In genomic region chr20:18524646-18525045, GRCh38 we compare ENCODE assay signal across 1 cellular context.
TF ChIP-seq lines count a peak whose summit lies in the region.

No MANE protein-coding gene starts in this region.

TF ChIP-seq in WTC11, 78 proteins besides CTCF, POLR2A, EP300 and RAD21 (continued from another document):
- TF ChIP-seq, protein P1, sequence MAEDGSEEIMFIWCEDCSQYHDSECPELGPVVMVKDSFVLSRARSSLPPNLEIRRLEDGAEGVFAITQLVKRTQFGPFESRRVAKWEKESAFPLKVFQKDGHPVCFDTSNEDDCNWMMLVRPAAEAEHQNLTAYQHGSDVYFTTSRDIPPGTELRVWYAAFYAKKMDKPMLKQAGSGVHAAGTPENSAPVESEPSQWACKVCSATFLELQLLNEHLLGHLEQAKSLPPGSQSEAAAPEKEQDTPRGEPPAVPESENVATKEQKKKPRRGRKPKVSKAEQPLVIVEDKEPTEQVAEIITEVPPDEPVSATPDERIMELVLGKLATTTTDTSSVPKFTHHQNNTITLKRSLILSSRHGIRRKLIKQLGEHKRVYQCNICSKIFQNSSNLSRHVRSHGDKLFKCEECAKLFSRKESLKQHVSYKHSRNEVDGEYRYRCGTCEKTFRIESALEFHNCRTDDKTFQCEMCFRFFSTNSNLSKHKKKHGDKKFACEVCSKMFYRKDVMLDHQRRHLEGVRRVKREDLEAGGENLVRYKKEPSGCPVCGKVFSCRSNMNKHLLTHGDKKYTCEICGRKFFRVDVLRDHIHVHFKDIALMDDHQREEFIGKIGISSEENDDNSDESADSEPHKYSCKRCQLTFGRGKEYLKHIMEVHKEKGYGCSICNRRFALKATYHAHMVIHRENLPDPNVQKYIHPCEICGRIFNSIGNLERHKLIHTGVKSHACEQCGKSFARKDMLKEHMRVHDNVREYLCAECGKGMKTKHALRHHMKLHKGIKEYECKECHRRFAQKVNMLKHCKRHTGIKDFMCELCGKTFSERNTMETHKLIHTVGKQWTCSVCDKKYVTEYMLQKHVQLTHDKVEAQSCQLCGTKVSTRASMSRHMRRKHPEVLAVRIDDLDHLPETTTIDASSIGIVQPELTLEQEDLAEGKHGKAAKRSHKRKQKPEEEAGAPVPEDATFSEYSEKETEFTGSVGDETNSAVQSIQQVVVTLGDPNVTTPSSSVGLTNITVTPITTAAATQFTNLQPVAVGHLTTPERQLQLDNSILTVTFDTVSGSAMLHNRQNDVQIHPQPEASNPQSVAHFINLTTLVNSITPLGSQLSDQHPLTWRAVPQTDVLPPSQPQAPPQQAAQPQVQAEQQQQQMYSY (CRISPR knock-in tag; IDR thresholded peaks at IDR 0.05) = no peak
- TF ChIP-seq, protein P2, sequence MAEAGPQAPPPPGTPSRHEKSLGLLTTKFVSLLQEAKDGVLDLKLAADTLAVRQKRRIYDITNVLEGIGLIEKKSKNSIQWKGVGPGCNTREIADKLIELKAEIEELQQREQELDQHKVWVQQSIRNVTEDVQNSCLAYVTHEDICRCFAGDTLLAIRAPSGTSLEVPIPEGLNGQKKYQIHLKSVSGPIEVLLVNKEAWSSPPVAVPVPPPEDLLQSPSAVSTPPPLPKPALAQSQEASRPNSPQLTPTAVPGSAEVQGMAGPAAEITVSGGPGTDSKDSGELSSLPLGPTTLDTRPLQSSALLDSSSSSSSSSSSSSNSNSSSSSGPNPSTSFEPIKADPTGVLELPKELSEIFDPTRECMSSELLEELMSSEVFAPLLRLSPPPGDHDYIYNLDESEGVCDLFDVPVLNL (CRISPR knock-in tag; IDR thresholded peaks at IDR 0.05; ENCODE audit: borderline replicate concordance, low read depth) = no peak
- TF ChIP-seq RELA (CRISPR knock-in tag; IDR thresholded peaks at IDR 0.05; ENCODE audit: borderline replicate concordance) = no peak
- no peak for TF ChIP-seq HMGA2 (CRISPR knock-in tag; IDR thresholded peaks at IDR 0.05)
- TF ChIP-seq ZMAT4 (CRISPR knock-in tag; IDR thresholded peaks at IDR 0.05) = no peak
- TF ChIP-seq CREM (CRISPR knock-in tag; IDR thresholded peaks at IDR 0.05) = no peak
- TF ChIP-seq, protein P3, sequence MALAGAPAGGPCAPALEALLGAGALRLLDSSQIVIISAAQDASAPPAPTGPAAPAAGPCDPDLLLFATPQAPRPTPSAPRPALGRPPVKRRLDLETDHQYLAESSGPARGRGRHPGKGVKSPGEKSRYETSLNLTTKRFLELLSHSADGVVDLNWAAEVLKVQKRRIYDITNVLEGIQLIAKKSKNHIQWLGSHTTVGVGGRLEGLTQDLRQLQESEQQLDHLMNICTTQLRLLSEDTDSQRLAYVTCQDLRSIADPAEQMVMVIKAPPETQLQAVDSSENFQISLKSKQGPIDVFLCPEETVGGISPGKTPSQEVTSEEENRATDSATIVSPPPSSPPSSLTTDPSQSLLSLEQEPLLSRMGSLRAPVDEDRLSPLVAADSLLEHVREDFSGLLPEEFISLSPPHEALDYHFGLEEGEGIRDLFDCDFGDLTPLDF (CRISPR knock-in tag; IDR thresholded peaks at IDR 0.05) = no peak
- TF ChIP-seq, protein P4, sequence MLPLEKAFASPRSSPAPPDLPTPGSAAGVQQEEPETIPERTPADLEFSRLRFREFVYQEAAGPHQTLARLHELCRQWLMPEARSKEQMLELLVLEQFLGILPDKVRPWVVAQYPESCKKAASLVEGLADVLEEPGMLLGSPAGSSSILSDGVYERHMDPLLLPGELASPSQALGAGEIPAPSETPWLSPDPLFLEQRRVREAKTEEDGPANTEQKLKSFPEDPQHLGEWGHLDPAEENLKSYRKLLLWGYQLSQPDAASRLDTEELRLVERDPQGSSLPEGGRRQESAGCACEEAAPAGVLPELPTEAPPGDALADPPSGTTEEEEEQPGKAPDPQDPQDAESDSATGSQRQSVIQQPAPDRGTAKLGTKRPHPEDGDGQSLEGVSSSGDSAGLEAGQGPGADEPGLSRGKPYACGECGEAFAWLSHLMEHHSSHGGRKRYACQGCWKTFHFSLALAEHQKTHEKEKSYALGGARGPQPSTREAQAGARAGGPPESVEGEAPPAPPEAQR (CRISPR knock-in tag; IDR thresholded peaks at IDR 0.05) = no peak
TF ChIP-seq in WTC11: peak in this region for 0.
